In the genomic region with DNA sequence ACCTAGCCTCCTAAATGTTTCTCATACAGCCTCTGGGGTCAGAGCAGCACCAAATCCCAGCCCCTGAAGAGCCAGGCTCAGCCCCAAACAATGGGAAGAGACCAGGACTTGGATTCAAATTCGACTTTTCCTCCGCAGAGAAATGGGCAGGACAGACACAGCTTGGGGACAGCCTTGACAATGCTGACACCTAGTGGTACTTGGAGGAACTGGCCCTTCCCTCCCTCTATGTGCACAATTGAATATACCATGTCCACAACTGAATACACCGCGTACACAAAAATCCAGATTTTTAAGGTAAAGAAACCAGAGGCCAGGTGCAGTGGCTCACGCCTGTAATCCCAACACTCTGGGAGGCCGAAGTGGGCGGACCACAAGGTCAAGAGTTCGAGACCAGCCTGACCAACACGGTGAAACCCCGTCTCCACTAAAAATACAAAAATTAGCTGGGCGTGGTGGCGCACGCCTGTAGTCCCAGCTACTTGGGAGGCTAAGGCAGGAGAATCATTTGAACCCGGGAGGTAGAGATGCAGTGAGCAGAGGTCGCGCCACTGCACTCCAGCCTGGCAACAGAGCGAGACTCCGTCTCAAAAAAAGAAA, we compare ENCODE assay signal across 8 cellular contexts. TPM values are rescaled to one million over a fixed set of nuclear protein-coding genes. Genes with fewer than 3 reads are reported as not detected.
A peak's percentile ranks its signal among the peaks of the same experiment; 100 is the strongest.
DNase-seq lines count a peak whose midpoint lies in the region; ATAC-seq, FAIRE-seq and TF ChIP-seq lines count a peak whose summit lies in the region.
"Not testable (repeated sequence)": the region's sequence is repeated elsewhere in the genome, so short reads cannot be mapped to it uniquely, and the experiment has no call there.

No MANE protein-coding gene starts in this region.

- POLR2A ChIA-PET in CD8-positive, alpha-beta memory T cell (lab: Charles Lee) = not testable (repeated sequence)

- H3K4me1 Mint-ChIP-seq in CD8-positive, alpha-beta memory T cell; nephron: not testable (repeated sequence)

- TF ChIP-seq CTCF in nephron (IDR thresholded peaks at IDR 0.05; ENCODE audit: unreplicated experiment in 3 of 3) = peak; percentile 93 to 96 (median 95)

- not testable (repeated sequence) for H3K9me3 ChIP-seq in CD8-positive, alpha-beta memory T cell (ENCODE audit: low read length); adipocyte (ENCODE audit: control insufficient read depth, low read length)

- not testable (repeated sequence) for H3K4me3 Mint-ChIP-seq in CD8-positive, alpha-beta memory T cell; nephron

- H3K36me3 Mint-ChIP-seq in CD8-positive, alpha-beta memory T cell; nephron (ENCODE audit: low read depth): not testable (repeated sequence)

- H3K27me3 ChIP-seq in CD8-positive, alpha-beta memory T cell (ENCODE audit: insufficient read depth, low read length, poor library complexity, severe bottlenecking) = not testable (repeated sequence)
- H3K27me3 ChIP-seq in adipocyte (replicated peaks; ENCODE audit: control insufficient read depth, insufficient read depth, low read length) = peaks cover 38% of the 10 kb centered on the region

- H3K27ac Mint-ChIP-seq in CD8-positive, alpha-beta memory T cell = peak overlapping the region in 1 of 8 donors; percentile 43
- not testable (repeated sequence) for H3K27ac Mint-ChIP-seq in nephron

- not testable (repeated sequence) for H3K36me3 ChIP-seq in CD8-positive, alpha-beta memory T cell (ENCODE audit: insufficient read depth, low read length); adipocyte (ENCODE audit: control insufficient read depth, insufficient read depth, low read length, severe bottlenecking)

- H3K27ac ChIP-seq in CD8-positive, alpha-beta memory T cell (ENCODE audit: low read depth, low read length) = not testable (repeated sequence)

- ATAC-seq in HG02970 (IDR thresholded peaks at IDR 0.05; ENCODE audit: low FRiP score, unreplicated experiment) = peak; percentile 60

- not testable (repeated sequence) for H3K9me3 Mint-ChIP-seq in CD8-positive, alpha-beta memory T cell; nephron

- H3K27me3 Mint-ChIP-seq in CD8-positive, alpha-beta memory T cell = not testable (repeated sequence)
- peaks cover 57% of the 10 kb centered on the region for H3K27me3 Mint-ChIP-seq in nephron (ENCODE audit: low read depth)

- H3K9ac ChIP-seq in adipocyte (ENCODE audit: low read length) = not testable (repeated sequence)

- CTCF ChIA-PET in CD8-positive, alpha-beta memory T cell (lab: Charles Lee) = interaction anchor here (1.1 to 5.6 kb wide), 16 partner anchors 8 to 605 kb away, joined by 3 to 52 read pairs (median 4); a partner anchor contains a TSS

- DNase-seq in CD8-positive, alpha-beta memory T cell = peak; percentile 49 to 72 (median 59)
- peak; percentile 74 for DNase-seq in NCI-H345 (lab: John Stamatoyannopoulos, UW)
- DNase-seq in UCSD-AML1 (lab: John Stamatoyannopoulos, UW; ENCODE audit: unreplicated experiment) = peak; percentile 49
- peak; percentile 82 for DNase-seq in adipocyte (ENCODE audit: low read depth)
- DNase-seq in frontal cortex (ENCODE audit: low spot score in 2 of 2) = peak; percentile 72 to 83
- DNase-seq in stimulated activated CD8-positive, alpha-beta memory T cell treated with anti-CD3 and anti-CD28 coated beads, Interleukin-7, amount 100 ng/mL, for 1 hour (ENCODE audit: low read depth in 2 of 2) = peak; percentile 40 to 53

- H3K4me3 ChIP-seq in CD8-positive, alpha-beta memory T cell (ENCODE audit: low read length); adipocyte (ENCODE audit: low read length): not testable (repeated sequence)

- FAIRE-seq in frontal cortex (lab: Jason Lieb, UNC) = not testable (repeated sequence)

- H3K4me1 ChIP-seq in CD8-positive, alpha-beta memory T cell (ENCODE audit: insufficient read depth, low read length); adipocyte (ENCODE audit: control insufficient read depth, insufficient read depth, low read length): not testable (repeated sequence)

RNA-seq across cellular contexts. Expression of a gene that starts 11.7 kb away (rescaled TPM):
- 1 to 10 TPM; 1.8 to 2.0 TPM for total RNA-seq in CD8-positive, alpha-beta memory T cell
- polyA plus RNA-seq in CD8-positive, alpha-beta memory T cell = 4.6 TPM
- total RNA-seq in frontal cortex = 6.1 TPM

RNA-seq across cellular contexts. Expression of a gene that starts 12.2 kb away (rescaled TPM):
- total RNA-seq in CD8-positive, alpha-beta memory T cell = 10 to 100 TPM; 14.2 to 16.0 TPM
- polyA plus RNA-seq in CD8-positive, alpha-beta memory T cell = 12.0 TPM
- 33.0 TPM for total RNA-seq in frontal cortex

RNA-seq across cellular contexts. Expression of a gene that starts 21.5 kb away (rescaled TPM):
- total RNA-seq in CD8-positive, alpha-beta memory T cell = 1 to 10 TPM; 8.8 to 9.4 TPM
- polyA plus RNA-seq in CD8-positive, alpha-beta memory T cell = 30.4 TPM
- total RNA-seq in frontal cortex = 5.3 TPM

RNA-seq across cellular contexts. Expression of a gene that starts 38.4 kb away (rescaled TPM):
- total RNA-seq in CD8-positive, alpha-beta memory T cell = 10 to 100 TPM; 60.1 to 66.2 TPM
- 57.2 TPM for polyA plus RNA-seq in CD8-positive, alpha-beta memory T cell
- 54.2 TPM for total RNA-seq in frontal cortex

RNA-seq across cellular contexts. Expression of a gene that starts 49.0 kb away (rescaled TPM):
- total RNA-seq in CD8-positive, alpha-beta memory T cell = under 1 TPM; 0.09 to 0.11 TPM
- polyA plus RNA-seq in CD8-positive, alpha-beta memory T cell = 0.12 TPM
- total RNA-seq in frontal cortex = 137 TPM
